In genomic region chr21:32612075-32612998, GRCh38 we compare ENCODE assay signal across 8 cellular contexts. TPM values are rescaled to one million over a fixed set of nuclear protein-coding genes. Genes with fewer than 3 reads are reported as not detected.
A peak's percentile ranks its signal among the peaks of the same experiment; 100 is the strongest.
DNase-seq lines count a peak whose midpoint lies in the region; ATAC-seq and TF ChIP-seq lines count a peak whose summit lies in the region.

TSS of gene CFAP298 (minus strand) at chr21:32612377. CDS start at chr21:32612243, 134 bp downstream.

- H3K36me3 Mint-ChIP-seq in nephron progenitor cell (ENCODE audit: low read depth) = peaks cover 17% of the 10 kb centered on the region

- DNase-seq in EL (peak; percentile 96), H4 (ENCODE audit: low spot score) (peak; percentile 92), LoVo (ENCODE audit: low spot score) (peak; percentile 85), SHP77 (lab: John Stamatoyannopoulos, UW) (peak; percentile 91 to 92), fibroblast of the aortic adventitia (ENCODE audit: low read depth) (peak; percentile 97), nephron progenitor cell (peak; percentile 79)
- DNase-seq in activated effector memory CD4-positive, alpha-beta T cell treated with anti-CD3 and anti-CD28 coated beads, Interleukin-2, amount 50 U/mL, for 16 hours = peak; percentile 95
- DNase-seq in stimulated activated naive CD8-positive, alpha-beta T cell treated with anti-CD3 and anti-CD28 coated beads, Interleukin-15, amount 100 ng/mL, for 72 hours = peak; percentile 88 to 94

- peak within 1 kb of the TSS; percentile 96 for H3K4me3 ChIP-seq in fibroblast of the aortic adventitia (ENCODE audit: low read depth, low read length)

- peak within 1 kb of the TSS; percentile 100 for H3K27ac Mint-ChIP-seq in nephron progenitor cell
- H3K27ac Mint-ChIP-seq in stimulated activated naive CD8-positive, alpha-beta T cell treated with anti-CD3 and anti-CD28 coated beads, Interleukin-15, amount 100 ng/mL, for 72 hours = peak within 1 kb of the TSS; percentile 96

- ATAC-seq in stimulated activated naive CD8-positive, alpha-beta T cell treated with anti-CD3 and anti-CD28 coated beads, Interleukin-15, amount 100 ng/mL, for 72 hours = peak; percentile 98

- TF ChIP-seq CTCF in fibroblast of the aortic adventitia (IDR thresholded peaks at IDR 0.05; ENCODE audit: insufficient read depth, low read length) = no peak
- TF ChIP-seq CTCF in nephron progenitor cell (IDR thresholded peaks at IDR 0.05) = no peak

- H3K9me3 Mint-ChIP-seq in nephron progenitor cell = no peaks in the 10 kb centered on the region
- H3K9me3 Mint-ChIP-seq in stimulated activated naive CD8-positive, alpha-beta T cell treated with anti-CD3 and anti-CD28 coated beads, Interleukin-15, amount 100 ng/mL, for 72 hours = no peaks in the 10 kb centered on the region

- H3K4me3 Mint-ChIP-seq in nephron progenitor cell = peak within 1 kb of the TSS; percentile 99
- peak within 1 kb of the TSS; percentile 94 to 100 for H3K4me3 Mint-ChIP-seq in stimulated activated naive CD8-positive, alpha-beta T cell treated with anti-CD3 and anti-CD28 coated beads, Interleukin-15, amount 100 ng/mL, for 72 hours

- peaks cover 26% of the 10 kb centered on the region for H3K27me3 Mint-ChIP-seq in nephron progenitor cell (ENCODE audit: low read depth, poor library complexity)
- H3K27me3 Mint-ChIP-seq in stimulated activated naive CD8-positive, alpha-beta T cell treated with anti-CD3 and anti-CD28 coated beads, Interleukin-15, amount 100 ng/mL, for 72 hours = no peaks in the 10 kb centered on the region

- peaks cover 6% of the 10 kb centered on the region for H3K4me1 Mint-ChIP-seq in nephron progenitor cell
- H3K4me1 Mint-ChIP-seq in stimulated activated naive CD8-positive, alpha-beta T cell treated with anti-CD3 and anti-CD28 coated beads, Interleukin-15, amount 100 ng/mL, for 72 hours = peaks cover 10% of the 10 kb centered on the region

RNA-seq across cellular contexts. Expression of gene CFAP298, which starts in this region (rescaled TPM):
- 52.7 and 68.3 TPM in 2 replicates for total RNA-seq in H4 (2014; rRNA removed; shearing (Covaris generic))
- 14.1 and 17.9 TPM in 2 replicates for total RNA-seq in fibroblast of the aortic adventitia (ENCODE audit: low replicate concordance)

Comparison
In these comparisons a context has a peak if more than half of its experiments do, and no peak if none do; other contexts are left out.
1. Peak in every context shown above with its lines: DNase-seq, ATAC-seq and H3K4me3 ChIP-seq.